ENCODE assay signal across 1 cellular context in the genomic region with DNA sequence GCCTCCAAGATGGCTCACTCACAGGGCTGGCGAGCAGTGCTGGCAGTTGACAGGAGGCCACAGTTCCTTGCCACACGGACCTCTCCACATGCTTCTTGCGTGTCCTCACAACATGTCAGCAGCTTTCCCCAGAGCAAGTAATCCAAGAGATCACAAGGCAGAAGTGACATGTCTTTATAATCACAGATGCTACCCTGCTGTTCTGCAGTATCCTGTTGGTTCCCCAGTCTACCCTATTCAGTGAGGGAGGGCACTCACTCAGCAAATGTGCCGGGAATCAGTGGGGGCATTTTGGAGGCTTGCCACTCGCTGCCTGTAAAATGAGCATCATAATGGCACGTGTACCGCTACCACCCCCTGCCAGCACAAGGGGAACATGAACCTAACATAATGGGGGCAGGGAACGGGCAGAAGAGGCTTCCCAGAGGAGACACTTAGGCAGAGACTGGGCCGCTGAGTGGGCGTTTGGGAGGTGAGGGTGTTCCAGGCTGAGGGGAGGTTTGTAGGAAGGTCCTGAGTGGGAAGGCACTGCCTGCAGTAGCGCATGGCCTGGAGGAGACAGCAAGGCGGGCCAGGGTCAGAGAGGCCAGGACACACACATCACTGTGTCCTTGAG.
TF ChIP-seq lines count a peak whose summit lies in the region.

No MANE protein-coding gene starts in this region.

TF ChIP-seq in GM23338, 12 proteins besides CTCF, POLR2A, EP300 and RAD21:
- TF ChIP-seq, protein P1, sequence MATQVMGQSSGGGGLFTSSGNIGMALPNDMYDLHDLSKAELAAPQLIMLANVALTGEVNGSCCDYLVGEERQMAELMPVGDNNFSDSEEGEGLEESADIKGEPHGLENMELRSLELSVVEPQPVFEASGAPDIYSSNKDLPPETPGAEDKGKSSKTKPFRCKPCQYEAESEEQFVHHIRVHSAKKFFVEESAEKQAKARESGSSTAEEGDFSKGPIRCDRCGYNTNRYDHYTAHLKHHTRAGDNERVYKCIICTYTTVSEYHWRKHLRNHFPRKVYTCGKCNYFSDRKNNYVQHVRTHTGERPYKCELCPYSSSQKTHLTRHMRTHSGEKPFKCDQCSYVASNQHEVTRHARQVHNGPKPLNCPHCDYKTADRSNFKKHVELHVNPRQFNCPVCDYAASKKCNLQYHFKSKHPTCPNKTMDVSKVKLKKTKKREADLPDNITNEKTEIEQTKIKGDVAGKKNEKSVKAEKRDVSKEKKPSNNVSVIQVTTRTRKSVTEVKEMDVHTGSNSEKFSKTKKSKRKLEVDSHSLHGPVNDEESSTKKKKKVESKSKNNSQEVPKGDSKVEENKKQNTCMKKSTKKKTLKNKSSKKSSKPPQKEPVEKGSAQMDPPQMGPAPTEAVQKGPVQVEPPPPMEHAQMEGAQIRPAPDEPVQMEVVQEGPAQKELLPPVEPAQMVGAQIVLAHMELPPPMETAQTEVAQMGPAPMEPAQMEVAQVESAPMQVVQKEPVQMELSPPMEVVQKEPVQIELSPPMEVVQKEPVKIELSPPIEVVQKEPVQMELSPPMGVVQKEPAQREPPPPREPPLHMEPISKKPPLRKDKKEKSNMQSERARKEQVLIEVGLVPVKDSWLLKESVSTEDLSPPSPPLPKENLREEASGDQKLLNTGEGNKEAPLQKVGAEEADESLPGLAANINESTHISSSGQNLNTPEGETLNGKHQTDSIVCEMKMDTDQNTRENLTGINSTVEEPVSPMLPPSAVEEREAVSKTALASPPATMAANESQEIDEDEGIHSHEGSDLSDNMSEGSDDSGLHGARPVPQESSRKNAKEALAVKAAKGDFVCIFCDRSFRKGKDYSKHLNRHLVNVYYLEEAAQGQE (IDR thresholded peaks at IDR 0.05; ENCODE audit: unreplicated experiment) = no peak
- TF ChIP-seq EZH2 (IDR thresholded peaks at IDR 0.05; ENCODE audit: low read depth, unreplicated experiment) (no peak), NANOG (IDR thresholded peaks at IDR 0.05; ENCODE audit: borderline replicate concordance) (no peak), CREB1 (CRISPR knock-in tag; IDR thresholded peaks at IDR 0.05; ENCODE audit: low read depth) (no peak), JUNB (IDR thresholded peaks at IDR 0.05; ENCODE audit: unreplicated experiment) (no peak), EZH2phosphoT487 (IDR thresholded peaks at IDR 0.05; ENCODE audit: unreplicated experiment) (no peak), STAT1 (IDR thresholded peaks at IDR 0.05; ENCODE audit: unreplicated experiment) (no peak), POLR2AphosphoS5 (IDR thresholded peaks at IDR 0.05; ENCODE audit: low read depth) (no peak), ZNF114 (CRISPR knock-in tag; IDR thresholded peaks at IDR 0.05) (no peak), ZNF331 (CRISPR knock-in tag; IDR thresholded peaks at IDR 0.05; ENCODE audit: low read depth) (no peak)
- TF ChIP-seq, protein P2, sequence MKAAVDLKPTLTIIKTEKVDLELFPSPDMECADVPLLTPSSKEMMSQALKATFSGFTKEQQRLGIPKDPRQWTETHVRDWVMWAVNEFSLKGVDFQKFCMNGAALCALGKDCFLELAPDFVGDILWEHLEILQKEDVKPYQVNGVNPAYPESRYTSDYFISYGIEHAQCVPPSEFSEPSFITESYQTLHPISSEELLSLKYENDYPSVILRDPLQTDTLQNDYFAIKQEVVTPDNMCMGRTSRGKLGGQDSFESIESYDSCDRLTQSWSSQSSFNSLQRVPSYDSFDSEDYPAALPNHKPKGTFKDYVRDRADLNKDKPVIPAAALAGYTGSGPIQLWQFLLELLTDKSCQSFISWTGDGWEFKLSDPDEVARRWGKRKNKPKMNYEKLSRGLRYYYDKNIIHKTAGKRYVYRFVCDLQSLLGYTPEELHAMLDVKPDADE (IDR thresholded peaks at IDR 0.05) = no peak
- TF ChIP-seq, protein P3, sequence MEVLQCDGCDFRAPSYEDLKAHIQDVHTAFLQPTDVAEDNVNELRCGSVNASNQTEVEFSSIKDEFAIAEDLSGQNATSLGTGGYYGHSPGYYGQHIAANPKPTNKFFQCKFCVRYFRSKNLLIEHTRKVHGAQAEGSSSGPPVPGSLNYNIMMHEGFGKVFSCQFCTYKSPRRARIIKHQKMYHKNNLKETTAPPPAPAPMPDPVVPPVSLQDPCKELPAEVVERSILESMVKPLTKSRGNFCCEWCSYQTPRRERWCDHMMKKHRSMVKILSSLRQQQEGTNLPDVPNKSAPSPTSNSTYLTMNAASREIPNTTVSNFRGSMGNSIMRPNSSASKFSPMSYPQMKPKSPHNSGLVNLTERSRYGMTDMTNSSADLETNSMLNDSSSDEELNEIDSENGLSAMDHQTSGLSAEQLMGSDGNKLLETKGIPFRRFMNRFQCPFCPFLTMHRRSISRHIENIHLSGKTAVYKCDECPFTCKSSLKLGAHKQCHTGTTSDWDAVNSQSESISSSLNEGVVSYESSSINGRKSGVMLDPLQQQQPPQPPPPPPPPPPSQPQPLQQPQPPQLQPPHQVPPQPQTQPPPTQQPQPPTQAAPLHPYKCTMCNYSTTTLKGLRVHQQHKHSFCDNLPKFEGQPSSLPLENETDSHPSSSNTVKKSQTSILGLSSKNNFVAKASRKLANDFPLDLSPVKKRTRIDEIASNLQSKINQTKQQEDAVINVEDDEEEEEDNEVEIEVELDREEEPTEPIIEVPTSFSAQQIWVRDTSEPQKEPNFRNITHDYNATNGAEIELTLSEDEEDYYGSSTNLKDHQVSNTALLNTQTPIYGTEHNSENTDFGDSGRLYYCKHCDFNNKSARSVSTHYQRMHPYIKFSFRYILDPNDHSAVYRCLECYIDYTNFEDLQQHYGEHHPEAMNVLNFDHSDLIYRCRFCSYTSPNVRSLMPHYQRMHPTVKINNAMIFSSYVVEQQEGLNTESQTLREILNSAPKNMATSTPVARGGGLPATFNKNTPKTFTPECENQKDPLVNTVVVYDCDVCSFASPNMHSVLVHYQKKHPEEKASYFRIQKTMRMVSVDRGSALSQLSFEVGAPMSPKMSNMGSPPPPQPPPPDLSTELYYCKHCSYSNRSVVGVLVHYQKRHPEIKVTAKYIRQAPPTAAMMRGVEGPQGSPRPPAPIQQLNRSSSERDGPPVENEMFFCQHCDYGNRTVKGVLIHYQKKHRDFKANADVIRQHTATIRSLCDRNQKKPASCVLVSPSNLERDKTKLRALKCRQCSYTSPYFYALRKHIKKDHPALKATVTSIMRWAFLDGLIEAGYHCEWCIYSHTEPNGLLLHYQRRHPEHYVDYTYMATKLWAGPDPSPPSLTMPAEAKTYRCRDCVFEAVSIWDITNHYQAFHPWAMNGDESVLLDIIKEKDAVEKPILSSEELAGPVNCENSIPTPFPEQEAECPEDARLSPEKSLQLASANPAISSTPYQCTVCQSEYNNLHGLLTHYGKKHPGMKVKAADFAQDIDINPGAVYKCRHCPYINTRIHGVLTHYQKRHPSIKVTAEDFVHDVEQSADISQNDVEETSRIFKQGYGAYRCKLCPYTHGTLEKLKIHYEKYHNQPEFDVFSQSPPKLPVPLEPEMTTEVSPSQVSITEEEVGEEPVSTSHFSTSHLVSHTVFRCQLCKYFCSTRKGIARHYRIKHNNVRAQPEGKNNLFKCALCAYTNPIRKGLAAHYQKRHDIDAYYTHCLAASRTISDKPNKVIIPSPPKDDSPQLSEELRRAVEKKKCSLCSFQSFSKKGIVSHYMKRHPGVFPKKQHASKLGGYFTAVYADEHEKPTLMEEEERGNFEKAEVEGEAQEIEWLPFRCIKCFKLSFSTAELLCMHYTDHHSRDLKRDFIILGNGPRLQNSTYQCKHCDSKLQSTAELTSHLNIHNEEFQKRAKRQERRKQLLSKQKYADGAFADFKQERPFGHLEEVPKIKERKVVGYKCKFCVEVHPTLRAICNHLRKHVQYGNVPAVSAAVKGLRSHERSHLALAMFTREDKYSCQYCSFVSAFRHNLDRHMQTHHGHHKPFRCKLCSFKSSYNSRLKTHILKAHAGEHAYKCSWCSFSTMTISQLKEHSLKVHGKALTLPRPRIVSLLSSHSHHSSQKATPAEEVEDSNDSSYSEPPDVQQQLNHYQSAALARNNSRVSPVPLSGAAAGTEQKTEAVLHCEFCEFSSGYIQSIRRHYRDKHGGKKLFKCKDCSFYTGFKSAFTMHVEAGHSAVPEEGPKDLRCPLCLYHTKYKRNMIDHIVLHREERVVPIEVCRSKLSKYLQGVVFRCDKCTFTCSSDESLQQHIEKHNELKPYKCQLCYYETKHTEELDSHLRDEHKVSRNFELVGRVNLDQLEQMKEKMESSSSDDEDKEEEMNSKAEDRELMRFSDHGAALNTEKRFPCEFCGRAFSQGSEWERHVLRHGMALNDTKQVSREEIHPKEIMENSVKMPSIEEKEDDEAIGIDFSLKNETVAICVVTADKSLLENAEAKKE (CRISPR knock-in tag; IDR thresholded peaks at IDR 0.05) = no peak
